8 cellular contexts compared by ENCODE assay signal in genomic region chr16:29925173-29925804, GRCh38. TPM values are rescaled to one million over a fixed set of nuclear protein-coding genes. Genes with fewer than 3 reads are reported as not detected.
DNase-seq lines count a peak whose midpoint lies in the region; ATAC-seq and TF ChIP-seq lines count a peak whose summit lies in the region.

No MANE protein-coding gene starts in this region.

- peak overlapping the region; percentile 95 for H3K4me3 ChIP-seq in epithelial cell of proximal tubule (ENCODE audit: low read depth, low read length)
- H3K4me3 ChIP-seq in neutrophil (ENCODE audit: low read depth in 1 of 2, low read length in 1 of 2), result peak overlapping the region; percentile 84 to 99

- H3K27ac ChIP-seq in neutrophil, result peak overlapping the region; percentile 83

- in situ Hi-C loops in GM13977 (cut with MboI; ENCODE audit: low pct_unique_long_range_greater_than_20kb, low sequenced_read_pairs, unreplicated experiment), result no loop called here

- no peaks in the 10 kb centered on the region for H3K27me3 ChIP-seq in neutrophil

- no peaks in the 10 kb centered on the region for H3K9me3 ChIP-seq in neutrophil

- DNase-seq in GM13977 (ENCODE audit: low spot score) (peak; percentile 21), RKO (ENCODE audit: low spot score) (peak; percentile 40), epithelial cell of proximal tubule (ENCODE audit: low read depth) (no peak), NCI-H510A treated with DMSO at 0.1 percent for 48 hours (lab: John Stamatoyannopoulos, UW) (no peak), NK-92 (lab: John Stamatoyannopoulos, UW; ENCODE audit: unreplicated experiment) (no peak)

- peaks cover 29 to 32% of the 10 kb centered on the region in 2 experiments for H3K4me1 ChIP-seq in neutrophil (ENCODE audit: control insufficient read depth in 1 of 2, insufficient read depth in 1 of 2, low read depth in 1 of 2, low read length in 1 of 2)

- TF ChIP-seq CTCF in GM13977 (IDR thresholded peaks at IDR 0.05; ENCODE audit: extremely low read depth, insufficient read depth, missing control alignments) (no peak), epithelial cell of proximal tubule (conservative IDR thresholded peaks at IDR 0.05; ENCODE audit: low read depth, low read length) (no peak), neutrophil (IDR thresholded peaks at IDR 0.05) (no peak)

- H3K36me3 ChIP-seq in neutrophil, result peaks cover 33% of the 10 kb centered on the region

- no peak for ATAC-seq in HG03565 (IDR thresholded peaks at IDR 0.05; ENCODE audit: unreplicated experiment)
- ATAC-seq in GM18870 (IDR thresholded peaks at IDR 0.05; ENCODE audit: unreplicated experiment), result no peak

RNA-seq across cellular contexts. Expression of gene KCTD13, which starts 0.7 kb away (rescaled TPM):
- 6.6 and 17.4 TPM in 2 replicates for total RNA-seq in epithelial cell of proximal tubule

RNA-seq across cellular contexts. Expression of gene ASPHD1, which starts 25.0 kb away (rescaled TPM):
- 11.1 and 14.2 TPM in 2 replicates for total RNA-seq in epithelial cell of proximal tubule

RNA-seq across cellular contexts. Expression of gene SEZ6L2, which starts 25.9 kb away (rescaled TPM):
- total RNA-seq in epithelial cell of proximal tubule, result 2.2 and 12.8 TPM in 2 replicates

RNA-seq across cellular contexts. Expression of gene TMEM219, which starts 36.6 kb away (rescaled TPM):
- total RNA-seq in epithelial cell of proximal tubule, result 92.1 and 139 TPM in 2 replicates

RNA-seq across cellular contexts. Expression of gene TAOK2, which starts 48.4 kb away (rescaled TPM):
- 31.6 and 31.9 TPM in 2 replicates for total RNA-seq in epithelial cell of proximal tubule

Comparison
In these comparisons a context has a peak if more than half of its experiments do, and no peak if none do; other contexts are left out.
1. DNase-seq: peak in GM13977 (single experiment) and RKO (single experiment); none in epithelial cell of proximal tubule (single experiment), NCI-H510A treated with DMSO at 0.1 percent for 48 hours (single experiment) and NK-92 (single experiment).